Comparison of ENCODE assay signal across 1 cellular context in the genomic region with DNA sequence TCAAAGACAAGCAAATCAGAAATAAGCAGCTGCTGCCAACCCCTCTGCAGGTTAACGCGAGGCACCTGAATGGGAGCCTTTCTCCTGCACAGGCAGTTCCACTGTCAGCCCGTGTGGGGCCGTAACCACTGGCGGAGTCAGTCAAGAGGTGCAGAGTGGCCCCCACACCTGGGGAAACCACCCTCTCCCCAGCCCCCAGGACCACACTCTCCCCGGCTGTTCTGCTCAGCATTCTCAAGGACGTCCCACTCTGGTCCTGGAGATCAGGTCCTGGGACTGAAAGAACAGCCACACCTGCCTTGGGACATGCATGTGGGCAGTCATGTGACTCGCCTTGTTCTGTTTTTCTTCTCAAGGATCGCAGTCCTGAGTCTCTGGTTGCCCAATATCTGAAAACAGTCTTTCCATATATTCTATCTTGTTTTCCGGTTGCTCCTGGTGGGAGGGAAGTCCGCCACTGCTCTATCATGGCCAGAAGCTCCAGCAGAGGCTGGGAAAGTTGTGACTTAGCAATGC.
TF ChIP-seq lines count a peak whose summit lies in the region.

No MANE protein-coding gene starts in this region.

TF ChIP-seq in GM23338, 12 proteins besides CTCF, POLR2A, EP300 and RAD21 (continued from another document):
- TF ChIP-seq, protein P1, sequence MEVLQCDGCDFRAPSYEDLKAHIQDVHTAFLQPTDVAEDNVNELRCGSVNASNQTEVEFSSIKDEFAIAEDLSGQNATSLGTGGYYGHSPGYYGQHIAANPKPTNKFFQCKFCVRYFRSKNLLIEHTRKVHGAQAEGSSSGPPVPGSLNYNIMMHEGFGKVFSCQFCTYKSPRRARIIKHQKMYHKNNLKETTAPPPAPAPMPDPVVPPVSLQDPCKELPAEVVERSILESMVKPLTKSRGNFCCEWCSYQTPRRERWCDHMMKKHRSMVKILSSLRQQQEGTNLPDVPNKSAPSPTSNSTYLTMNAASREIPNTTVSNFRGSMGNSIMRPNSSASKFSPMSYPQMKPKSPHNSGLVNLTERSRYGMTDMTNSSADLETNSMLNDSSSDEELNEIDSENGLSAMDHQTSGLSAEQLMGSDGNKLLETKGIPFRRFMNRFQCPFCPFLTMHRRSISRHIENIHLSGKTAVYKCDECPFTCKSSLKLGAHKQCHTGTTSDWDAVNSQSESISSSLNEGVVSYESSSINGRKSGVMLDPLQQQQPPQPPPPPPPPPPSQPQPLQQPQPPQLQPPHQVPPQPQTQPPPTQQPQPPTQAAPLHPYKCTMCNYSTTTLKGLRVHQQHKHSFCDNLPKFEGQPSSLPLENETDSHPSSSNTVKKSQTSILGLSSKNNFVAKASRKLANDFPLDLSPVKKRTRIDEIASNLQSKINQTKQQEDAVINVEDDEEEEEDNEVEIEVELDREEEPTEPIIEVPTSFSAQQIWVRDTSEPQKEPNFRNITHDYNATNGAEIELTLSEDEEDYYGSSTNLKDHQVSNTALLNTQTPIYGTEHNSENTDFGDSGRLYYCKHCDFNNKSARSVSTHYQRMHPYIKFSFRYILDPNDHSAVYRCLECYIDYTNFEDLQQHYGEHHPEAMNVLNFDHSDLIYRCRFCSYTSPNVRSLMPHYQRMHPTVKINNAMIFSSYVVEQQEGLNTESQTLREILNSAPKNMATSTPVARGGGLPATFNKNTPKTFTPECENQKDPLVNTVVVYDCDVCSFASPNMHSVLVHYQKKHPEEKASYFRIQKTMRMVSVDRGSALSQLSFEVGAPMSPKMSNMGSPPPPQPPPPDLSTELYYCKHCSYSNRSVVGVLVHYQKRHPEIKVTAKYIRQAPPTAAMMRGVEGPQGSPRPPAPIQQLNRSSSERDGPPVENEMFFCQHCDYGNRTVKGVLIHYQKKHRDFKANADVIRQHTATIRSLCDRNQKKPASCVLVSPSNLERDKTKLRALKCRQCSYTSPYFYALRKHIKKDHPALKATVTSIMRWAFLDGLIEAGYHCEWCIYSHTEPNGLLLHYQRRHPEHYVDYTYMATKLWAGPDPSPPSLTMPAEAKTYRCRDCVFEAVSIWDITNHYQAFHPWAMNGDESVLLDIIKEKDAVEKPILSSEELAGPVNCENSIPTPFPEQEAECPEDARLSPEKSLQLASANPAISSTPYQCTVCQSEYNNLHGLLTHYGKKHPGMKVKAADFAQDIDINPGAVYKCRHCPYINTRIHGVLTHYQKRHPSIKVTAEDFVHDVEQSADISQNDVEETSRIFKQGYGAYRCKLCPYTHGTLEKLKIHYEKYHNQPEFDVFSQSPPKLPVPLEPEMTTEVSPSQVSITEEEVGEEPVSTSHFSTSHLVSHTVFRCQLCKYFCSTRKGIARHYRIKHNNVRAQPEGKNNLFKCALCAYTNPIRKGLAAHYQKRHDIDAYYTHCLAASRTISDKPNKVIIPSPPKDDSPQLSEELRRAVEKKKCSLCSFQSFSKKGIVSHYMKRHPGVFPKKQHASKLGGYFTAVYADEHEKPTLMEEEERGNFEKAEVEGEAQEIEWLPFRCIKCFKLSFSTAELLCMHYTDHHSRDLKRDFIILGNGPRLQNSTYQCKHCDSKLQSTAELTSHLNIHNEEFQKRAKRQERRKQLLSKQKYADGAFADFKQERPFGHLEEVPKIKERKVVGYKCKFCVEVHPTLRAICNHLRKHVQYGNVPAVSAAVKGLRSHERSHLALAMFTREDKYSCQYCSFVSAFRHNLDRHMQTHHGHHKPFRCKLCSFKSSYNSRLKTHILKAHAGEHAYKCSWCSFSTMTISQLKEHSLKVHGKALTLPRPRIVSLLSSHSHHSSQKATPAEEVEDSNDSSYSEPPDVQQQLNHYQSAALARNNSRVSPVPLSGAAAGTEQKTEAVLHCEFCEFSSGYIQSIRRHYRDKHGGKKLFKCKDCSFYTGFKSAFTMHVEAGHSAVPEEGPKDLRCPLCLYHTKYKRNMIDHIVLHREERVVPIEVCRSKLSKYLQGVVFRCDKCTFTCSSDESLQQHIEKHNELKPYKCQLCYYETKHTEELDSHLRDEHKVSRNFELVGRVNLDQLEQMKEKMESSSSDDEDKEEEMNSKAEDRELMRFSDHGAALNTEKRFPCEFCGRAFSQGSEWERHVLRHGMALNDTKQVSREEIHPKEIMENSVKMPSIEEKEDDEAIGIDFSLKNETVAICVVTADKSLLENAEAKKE (CRISPR knock-in tag; IDR thresholded peaks at IDR 0.05), result no peak
- TF ChIP-seq ZNF114 (CRISPR knock-in tag; IDR thresholded peaks at IDR 0.05), result no peak
- TF ChIP-seq EZH2 (IDR thresholded peaks at IDR 0.05; ENCODE audit: low read depth, unreplicated experiment), result no peak
- TF ChIP-seq STAT1 (IDR thresholded peaks at IDR 0.05; ENCODE audit: unreplicated experiment), result no peak
- TF ChIP-seq JUNB (IDR thresholded peaks at IDR 0.05; ENCODE audit: unreplicated experiment), result no peak
TF ChIP-seq in GM23338: peak in this region for 0.
